ENCODE assay signal across 1 cellular context in genomic region chr5:37370864-37371726, GRCh38.
TF ChIP-seq lines count a peak whose summit lies in the region.

TSS of gene NUP155 (minus strand) at chr5:37371106. CDS start at chr5:37370977, 129 bp downstream.

TF ChIP-seq in HepG2, 621 proteins besides CTCF, POLR2A, EP300 and RAD21 (continued from another document and continues in another):
- TF ChIP-seq AKNA (CRISPR knock-in tag; IDR thresholded peaks at IDR 0.05; ENCODE audit: borderline replicate concordance) = no peak
- peak; percentile 83 for TF ChIP-seq YEATS4 (CRISPR knock-in tag; IDR thresholded peaks at IDR 0.05; ENCODE audit: borderline replicate concordance)
- TF ChIP-seq STAT6 (CRISPR knock-in tag; IDR thresholded peaks at IDR 0.05; ENCODE audit: borderline replicate concordance) = peak; percentile 59; the same call in 1 of the 2 replicates
- peak; percentile 52; the same call in 1 of the 2 replicates for TF ChIP-seq ATF7-NPFF (CRISPR knock-in tag; IDR thresholded peaks at IDR 0.05; ENCODE audit: low read depth)
- TF ChIP-seq LBX2 (CRISPR knock-in tag; IDR thresholded peaks at IDR 0.05; ENCODE audit: borderline replicate concordance) = no peak
- TF ChIP-seq ZBTB10 (CRISPR knock-in tag; IDR thresholded peaks at IDR 0.05; ENCODE audit: borderline replicate concordance) = no peak
- no peak for TF ChIP-seq ZNF761 (CRISPR knock-in tag; conservative IDR thresholded peaks at IDR 0.05)
- no peak for TF ChIP-seq SNRNP70 (IDR thresholded peaks at IDR 0.05; ENCODE audit: low read depth, low read length)
- TF ChIP-seq ELF3 (CRISPR knock-in tag; IDR thresholded peaks at IDR 0.05) = peak; percentile 78
- peak; percentile 97 for TF ChIP-seq KMT2B (CRISPR knock-in tag; IDR thresholded peaks at IDR 0.05)
- no peak for TF ChIP-seq BCLAF1 (IDR thresholded peaks at IDR 0.05)
- TF ChIP-seq ZNF343 (CRISPR knock-in tag; IDR thresholded peaks at IDR 0.05) = no peak
- peak; percentile 88; the same call in 1 of the 2 replicates for TF ChIP-seq MYC (CRISPR knock-in tag; IDR thresholded peaks at IDR 0.05; ENCODE audit: borderline replicate concordance)
- no peak for TF ChIP-seq MTA3 (CRISPR knock-in tag; IDR thresholded peaks at IDR 0.05)
- peak; percentile 88; the same call in 1 of the 2 replicates for TF ChIP-seq FOXK1 (CRISPR knock-in tag; IDR thresholded peaks at IDR 0.05; ENCODE audit: borderline replicate concordance, low read depth)
- TF ChIP-seq SP140L (CRISPR knock-in tag; IDR thresholded peaks at IDR 0.05; ENCODE audit: borderline replicate concordance) = no peak
- no peak for TF ChIP-seq SNAI1 (CRISPR knock-in tag; IDR thresholded peaks at IDR 0.05; ENCODE audit: borderline replicate concordance)
- no peak for TF ChIP-seq ZNF775 (CRISPR knock-in tag; IDR thresholded peaks at IDR 0.05; ENCODE audit: borderline replicate concordance)
- TF ChIP-seq ZNF597 (CRISPR knock-in tag; IDR thresholded peaks at IDR 0.05) = no peak
- TF ChIP-seq HBP1 (CRISPR knock-in tag; IDR thresholded peaks at IDR 0.05; ENCODE audit: low read depth) = peak; percentile 59
- no peak for TF ChIP-seq ISX (CRISPR knock-in tag; conservative IDR thresholded peaks at IDR 0.05)
- TF ChIP-seq SP1 (IDR thresholded peaks at IDR 0.05) = no peak
- peak; percentile 76 for TF ChIP-seq SP1 (CRISPR knock-in tag; IDR thresholded peaks at IDR 0.05)
- peak; percentile 72 for TF ChIP-seq HNRNPH1 (optimal IDR thresholded peaks at IDR 0.05; ENCODE audit: low read depth, low read length)
- TF ChIP-seq SYNCRIP (IDR thresholded peaks at IDR 0.05; ENCODE audit: insufficient read depth, low read depth, low read length) = no peak
- peak; percentile 84 for TF ChIP-seq E2F5 (CRISPR knock-in tag; conservative IDR thresholded peaks at IDR 0.05)
- no peak for TF ChIP-seq FOSL1 (CRISPR knock-in tag; IDR thresholded peaks at IDR 0.05; ENCODE audit: borderline replicate concordance)
- TF ChIP-seq ZFP1 (CRISPR knock-in tag; IDR thresholded peaks at IDR 0.05) = no peak
- peak; percentile 68; the same call in 1 of the 2 replicates for TF ChIP-seq ZNF124 (CRISPR knock-in tag; IDR thresholded peaks at IDR 0.05)
- no peak for TF ChIP-seq GTF3A (CRISPR knock-in tag; conservative IDR thresholded peaks at IDR 0.05)
- no peak for TF ChIP-seq ZFP41 (CRISPR knock-in tag; IDR thresholded peaks at IDR 0.05; ENCODE audit: borderline replicate concordance)
- no peak for TF ChIP-seq NFE2 (CRISPR knock-in tag; IDR thresholded peaks at IDR 0.05)
- no peak for TF ChIP-seq ATF6 (CRISPR knock-in tag; conservative IDR thresholded peaks at IDR 0.05)
- TF ChIP-seq KLF13 (CRISPR knock-in tag; IDR thresholded peaks at IDR 0.05) = no peak
- no peak for TF ChIP-seq RARG (CRISPR knock-in tag; IDR thresholded peaks at IDR 0.05; ENCODE audit: low read depth)
- TF ChIP-seq MEIS1 (CRISPR knock-in tag; IDR thresholded peaks at IDR 0.05; ENCODE audit: borderline replicate concordance) = no peak
